In genomic region chr17:3962217-3963069, GRCh38 we compare ENCODE assay signal across 9 cellular contexts. TPM values are rescaled to one million over a fixed set of nuclear protein-coding genes. Genes with fewer than 3 reads are reported as not detected.
DNase-seq lines count a peak whose midpoint lies in the region; ATAC-seq and TF ChIP-seq lines count a peak whose summit lies in the region.
"Had no signal": no experiment of that assay in that cellular context is flagged by ENCODE, and none has a peak within 500 bp of the region (broad histone marks: within the 10 kb centered on the region; RNA-seq: fewer than 3 reads in every experiment).

No MANE protein-coding gene starts in this region.

- TSS peak; percentile 70 for BruUV-seq in OCI-LY7 (replicated peaks; lab: Mats Ljungman, UMichigan)

- no peaks in the 10 kb centered on the region for H3K9me3 Mint-ChIP-seq in activated CD8-positive, alpha-beta memory T cell treated with anti-CD3 and anti-CD28 coated beads, Interleukin-2, amount 10 ng/mL, durations not matched to agents 7 days and 5 days (ENCODE audit: low read depth)
- no peaks in the 10 kb centered on the region for H3K9me3 Mint-ChIP-seq in stimulated activated naive CD8-positive, alpha-beta T cell treated with anti-CD3 and anti-CD28 coated beads, Interleukin-15, amount 100 ng/mL, for 72 hours

- peaks cover 22% of the 10 kb centered on the region for H3K36me3 Mint-ChIP-seq in activated CD8-positive, alpha-beta memory T cell treated with anti-CD3 and anti-CD28 coated beads, Interleukin-2, amount 10 ng/mL, durations not matched to agents 7 days and 5 days

- peaks cover 33% of the 10 kb centered on the region for H4K20me1 ChIP-seq in OCI-LY7 (ENCODE audit: insufficient read depth, low read length)

- POLR2A ChIA-PET in OCI-LY7 (lab: Charles Lee) = interaction anchor here (0.7 to 2.3 kb wide), 5 partner anchors 14 to 473 kb away, joined by 3 to 6 read pairs (median 4); no protein-coding TSS in a partner anchor

- H3K9me2 ChIP-seq in OCI-LY7 (ENCODE audit: insufficient read depth, low read length) = no peaks in the 10 kb centered on the region

- H3K27ac ChIP-seq in OCI-LY7 (ENCODE audit: low read depth, low read length, poor library complexity, severe bottlenecking) (peak overlapping the region; percentile 94), esophagus muscularis mucosa (replicated peaks in 1 of 4) (peak overlapping the region in 3 of 4 donors; percentile 73 to 81 (median 79))

- H3K4me1 ChIP-seq in OCI-LY7 (ENCODE audit: insufficient read depth, low read length, poor library complexity, severe bottlenecking) (peaks cover 68% of the 10 kb centered on the region), esophagus muscularis mucosa (peaks cover 31 to 68% (median 66%) of the 10 kb centered on the region in 4 donors)

- 56% methylated on average over 10 of the region's 11 CpGs for WGBS in esophagus muscularis mucosa

- TF ChIP-seq CTCF in OCI-LY7 (conservative IDR thresholded peaks at IDR 0.05; ENCODE audit: low read length) (0 out of 2 replicates have a peak, but pooled peaks have one; percentile 5), esophagus muscularis mucosa (IDR thresholded peaks at IDR 0.05) (no peak)

- H3K79me2 ChIP-seq in OCI-LY7 (ENCODE audit: insufficient read depth, low read depth, low read length) = peaks cover 59% of the 10 kb centered on the region

- H3K9me3 ChIP-seq in OCI-LY7 (ENCODE audit: low read length) = no peaks in the 10 kb centered on the region
- H3K9me3 ChIP-seq in esophagus muscularis mucosa = no peaks in the 10 kb centered on the region

- peak overlapping the region; percentile 97 for H3K4me2 ChIP-seq in OCI-LY7 (ENCODE audit: low read length)

- H3K27me3 ChIP-seq in esophagus muscularis mucosa = peaks cover 0 to 44% (median 6%) of the 10 kb centered on the region in 4 donors

- H3K27me3 Mint-ChIP-seq in activated CD8-positive, alpha-beta memory T cell treated with anti-CD3 and anti-CD28 coated beads, Interleukin-2, amount 10 ng/mL, durations not matched to agents 7 days and 5 days = no peaks in the 10 kb centered on the region
- no peaks in the 10 kb centered on the region for H3K27me3 Mint-ChIP-seq in stimulated activated naive CD8-positive, alpha-beta T cell treated with anti-CD3 and anti-CD28 coated beads, Interleukin-15, amount 100 ng/mL, for 72 hours

- H3K27ac Mint-ChIP-seq in activated CD8-positive, alpha-beta memory T cell treated with anti-CD3 and anti-CD28 coated beads, Interleukin-2, amount 10 ng/mL, durations not matched to agents 7 days and 5 days = peak overlapping the region; percentile 80
- peak overlapping the region; percentile 34 to 35 for H3K27ac Mint-ChIP-seq in stimulated activated naive CD8-positive, alpha-beta T cell treated with anti-CD3 and anti-CD28 coated beads, Interleukin-15, amount 100 ng/mL, for 72 hours

- intact Hi-C loops in OCI-LY7 (cut with micrococcal nuclease; ENCODE audit: unreplicated experiment) (loop anchor here (5.0 kb wide), 2 partner anchors 405 to 435 kb away; partner anchors contain the start of gene UBE2G1), esophagus muscularis mucosa (cut with DNase I) (no loop called here)

- H3K36me3 ChIP-seq in OCI-LY7 (ENCODE audit: insufficient read depth, low read length) (peaks cover 47% of the 10 kb centered on the region), esophagus muscularis mucosa (no peaks in the 10 kb centered on the region)

- H3K4me3 ChIP-seq in OCI-LY7 (ENCODE audit: low read depth, low read length, poor library complexity, severe bottlenecking) (peak overlapping the region; percentile 87), esophagus muscularis mucosa (peak overlapping the region; percentile 59 to 72 (median 61))

- no peak for TF ChIP-seq POLR2A in esophagus muscularis mucosa (IDR thresholded peaks at IDR 0.05; ENCODE audit: low read depth)

- ATAC-seq in activated CD8-positive, alpha-beta memory T cell treated with anti-CD3 and anti-CD28 coated beads, Interleukin-2, amount 10 ng/mL, durations not matched to agents 7 days and 5 days = no peak
- no peak for ATAC-seq in stimulated activated naive CD8-positive, alpha-beta T cell treated with anti-CD3 and anti-CD28 coated beads, Interleukin-15, amount 100 ng/mL, for 72 hours

- peak overlapping the region; percentile 91 for H3K4me3 Mint-ChIP-seq in activated CD8-positive, alpha-beta memory T cell treated with anti-CD3 and anti-CD28 coated beads, Interleukin-2, amount 10 ng/mL, durations not matched to agents 7 days and 5 days
- H3K4me3 Mint-ChIP-seq in stimulated activated naive CD8-positive, alpha-beta T cell treated with anti-CD3 and anti-CD28 coated beads, Interleukin-15, amount 100 ng/mL, for 72 hours = peak overlapping the region; percentile 79 to 81

- no peak for TF ChIP-seq EP300 in esophagus muscularis mucosa (IDR thresholded peaks at IDR 0.05)

- no peak overlapping the region for H2AFZ ChIP-seq in OCI-LY7 (ENCODE audit: low read length)

- no peak for DNase-seq in activated CD8-positive, alpha-beta memory T cell treated with anti-CD3 and anti-CD28 coated beads, Interleukin-2, amount 10 ng/mL, durations not matched to agents 7 days and 5 days
- DNase-seq in activated CD8-positive, alpha-beta memory T cell treated with anti-CD3 and anti-CD28 coated beads for 24 hours = no peak
- peak; percentile 62 for DNase-seq in OCI-LY7 (ENCODE audit: low spot score)
- no peak for DNase-seq in esophagus muscularis mucosa (ENCODE audit: extremely low spot score)
- DNase-seq in stimulated activated naive CD8-positive, alpha-beta T cell treated with anti-CD3 and anti-CD28 coated beads, Interleukin-15, amount 100 ng/mL, for 72 hours = no peak
- no peak for DNase-seq in medulla oblongata (ENCODE audit: extremely low spot score)
- no peak for DNase-seq in NCI-H510A (lab: John Stamatoyannopoulos, UW)
- no peak for DNase-seq in activated gamma-delta T cell treated with Interleukin-2 at 50 U/mL for 16 hours
- DNase-seq: NCI-H774 had no signal

- peaks cover 45% of the 10 kb centered on the region for H3K4me1 Mint-ChIP-seq in activated CD8-positive, alpha-beta memory T cell treated with anti-CD3 and anti-CD28 coated beads, Interleukin-2, amount 10 ng/mL, durations not matched to agents 7 days and 5 days
- H3K4me1 Mint-ChIP-seq in stimulated activated naive CD8-positive, alpha-beta T cell treated with anti-CD3 and anti-CD28 coated beads, Interleukin-15, amount 100 ng/mL, for 72 hours = peaks cover 72% of the 10 kb centered on the region

- CTCF ChIA-PET in activated CD8-positive, alpha-beta memory T cell treated with anti-CD3 and anti-CD28 coated beads, Interleukin-2, amount 10 ng/mL, durations not matched to agents 7 days and 5 days (lab: Charles Lee) = interaction anchor here (0.6 to 3.1 kb wide), 4 partner anchors 28 to 49 kb away, joined by 3 to 26 read pairs (median 6); no protein-coding TSS in a partner anchor
- CTCF ChIA-PET in OCI-LY7 (lab: Charles Lee; ENCODE audit: unreplicated experiment) = interaction anchor here (1.2 kb wide), 1 partner anchor 50 kb away, joined by 4 read pairs; no protein-coding TSS in a partner anchor

RNA-seq across cellular contexts. Expression of gene ATP2A3, which starts 1.8 kb away (rescaled TPM):
- 100 to 1,000 TPM; 264 to 377 TPM for total RNA-seq in activated CD8-positive, alpha-beta memory T cell treated with anti-CD3 and anti-CD28 coated beads, Interleukin-2, amount 10 ng/mL, durations not matched to agents 7 days and 5 days
- total RNA-seq in OCI-LY7 (2014; rRNA removed; shearing (Covaris generic)) = 84.0 and 108 TPM in 2 replicates
- total RNA-seq in OCI-LY7 (2022) (322 and 353 TPM in 2 replicates), esophagus muscularis mucosa (10 to 100 TPM; 17.9 to 35.4 (median 24.8) TPM)

RNA-seq across cellular contexts. Expression of gene P2RX1, which starts 46.2 kb away (rescaled TPM):
- under 1 TPM; 0.58 to 0.61 TPM for total RNA-seq in activated CD8-positive, alpha-beta memory T cell treated with anti-CD3 and anti-CD28 coated beads, Interleukin-2, amount 10 ng/mL, durations not matched to agents 7 days and 5 days
- total RNA-seq in OCI-LY7 (2014; rRNA removed; shearing (Covaris generic)) = 0.41 and 0.69 TPM in 2 replicates
- total RNA-seq in OCI-LY7 (2022) = 3.3 and 4.5 TPM in 2 replicates
- 10 to 100 TPM in 2 of 4 donors, 1 to 10 TPM in 2; 3.7 to 26.0 (median 10.2) TPM for total RNA-seq in esophagus muscularis mucosa
